Comparison of ENCODE assay signal across 1 cellular context in the genomic region with DNA sequence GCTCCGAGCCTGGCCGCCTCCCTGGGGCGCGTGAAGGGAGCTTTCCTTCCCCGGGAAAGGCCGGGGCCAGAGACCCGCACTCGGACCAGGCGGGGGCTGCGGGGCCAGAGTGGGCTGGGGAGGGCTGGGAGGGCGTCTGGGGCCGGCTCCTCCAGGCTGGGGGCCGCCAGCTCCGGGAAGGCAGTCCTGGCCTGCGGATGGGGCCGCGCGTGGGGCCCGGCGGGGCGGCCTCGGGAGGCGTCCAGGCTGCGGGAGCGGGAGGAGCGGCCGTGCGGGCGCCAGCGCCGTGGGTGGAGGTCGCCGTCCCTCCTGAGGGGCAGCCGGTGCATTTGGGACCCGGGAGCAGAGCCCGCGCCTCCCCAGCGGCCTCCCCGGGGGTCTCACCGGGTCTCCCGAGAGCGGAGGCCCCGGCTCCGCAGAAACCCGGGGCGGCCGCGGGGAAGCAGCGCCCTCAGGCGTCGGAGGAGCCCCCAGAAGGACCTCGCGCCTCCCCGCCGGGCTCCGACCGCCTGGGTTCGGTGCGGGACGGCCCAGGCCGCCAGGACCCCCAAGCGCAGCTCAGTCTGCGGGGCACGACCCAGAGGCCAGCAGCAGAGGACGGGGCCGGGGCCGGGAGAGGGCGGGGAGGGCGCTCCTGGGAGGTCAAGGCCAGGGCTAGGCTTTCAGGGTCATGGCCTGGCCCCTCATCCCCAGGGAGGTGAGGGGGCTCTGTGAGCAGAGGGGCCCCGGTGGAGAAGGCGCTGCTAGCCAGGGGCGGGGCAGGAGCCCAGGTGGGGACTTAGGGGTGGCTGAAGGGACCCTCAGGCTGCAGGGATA.
TF ChIP-seq lines count a peak whose summit lies in the region.

No MANE protein-coding gene starts in this region.

TF ChIP-seq in GM12878, 131 proteins besides CTCF, POLR2A, EP300 and RAD21 (continued from another document):
- 0 out of 2 replicates have a peak, but pooled peaks have one; percentile 46 for TF ChIP-seq ZNF217 (IDR thresholded peaks at IDR 0.05)
- peak; percentile 53; the same call in 1 of the 2 replicates for TF ChIP-seq SMC3 (IDR thresholded peaks at IDR 0.05; ENCODE audit: borderline replicate concordance, low read length)
- TF ChIP-seq YY1 (IDR thresholded peaks at IDR 0.05; ENCODE audit: low read depth, low read length), result peak; percentile 75; the same call in 1 of the 2 replicates
- TF ChIP-seq ZZZ3 (IDR thresholded peaks at IDR 0.05; ENCODE audit: control insufficient read depth, insufficient read length, low read depth), result no peak
- no peak for TF ChIP-seq MYB (IDR thresholded peaks at IDR 0.05; ENCODE audit: borderline replicate concordance, low read depth, low read length)
- no peak for TF ChIP-seq NR2C2 (IDR thresholded peaks at IDR 0.05; ENCODE audit: borderline replicate concordance, control insufficient read depth, insufficient read length, low read depth)
- no peak for TF ChIP-seq NFYA (IDR thresholded peaks at IDR 0.05; ENCODE audit: borderline replicate concordance, low read depth, low read length)
- TF ChIP-seq PAX8 (IDR thresholded peaks at IDR 0.05), result no peak
- TF ChIP-seq, protein P1, sequence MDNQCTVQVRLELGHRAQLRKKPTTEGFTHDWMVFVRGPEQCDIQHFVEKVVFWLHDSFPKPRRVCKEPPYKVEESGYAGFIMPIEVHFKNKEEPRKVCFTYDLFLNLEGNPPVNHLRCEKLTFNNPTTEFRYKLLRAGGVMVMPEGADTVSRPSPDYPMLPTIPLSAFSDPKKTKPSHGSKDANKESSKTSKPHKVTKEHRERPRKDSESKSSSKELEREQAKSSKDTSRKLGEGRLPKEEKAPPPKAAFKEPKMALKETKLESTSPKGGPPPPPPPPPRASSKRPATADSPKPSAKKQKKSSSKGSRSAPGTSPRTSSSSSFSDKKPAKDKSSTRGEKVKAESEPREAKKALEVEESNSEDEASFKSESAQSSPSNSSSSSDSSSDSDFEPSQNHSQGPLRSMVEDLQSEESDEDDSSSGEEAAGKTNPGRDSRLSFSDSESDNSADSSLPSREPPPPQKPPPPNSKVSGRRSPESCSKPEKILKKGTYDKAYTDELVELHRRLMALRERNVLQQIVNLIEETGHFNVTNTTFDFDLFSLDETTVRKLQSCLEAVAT (IDR thresholded peaks at IDR 0.05), result no peak
- TF ChIP-seq GATAD2B (conservative IDR thresholded peaks at IDR 0.05; ENCODE audit: low read depth), result peak; percentile 98
- no peak for TF ChIP-seq ZBED1 (IDR thresholded peaks at IDR 0.05; ENCODE audit: borderline replicate concordance)
- peak; percentile 92 for TF ChIP-seq NR2F1 (conservative IDR thresholded peaks at IDR 0.05)
- TF ChIP-seq ZNF24 (IDR thresholded peaks at IDR 0.05), result peak; percentile 33; the same call in 1 of the 2 replicates
- no peak for TF ChIP-seq IRF4 (IDR thresholded peaks at IDR 0.05; ENCODE audit: low read depth, low read length)
- peak; percentile 95 for TF ChIP-seq SMARCA5 (IDR thresholded peaks at IDR 0.05)
- TF ChIP-seq NFXL1 (IDR thresholded peaks at IDR 0.05; ENCODE audit: borderline replicate concordance), result peak; percentile 49; the same call in 1 of the 2 replicates
- TF ChIP-seq IKZF1 (conservative IDR thresholded peaks at IDR 0.05), result peak; percentile 78; the same call in 1 of the 2 replicates
- no peak for TF ChIP-seq POLR2AphosphoS5 (IDR thresholded peaks at IDR 0.05; ENCODE audit: low read length)
- TF ChIP-seq, protein P2, sequence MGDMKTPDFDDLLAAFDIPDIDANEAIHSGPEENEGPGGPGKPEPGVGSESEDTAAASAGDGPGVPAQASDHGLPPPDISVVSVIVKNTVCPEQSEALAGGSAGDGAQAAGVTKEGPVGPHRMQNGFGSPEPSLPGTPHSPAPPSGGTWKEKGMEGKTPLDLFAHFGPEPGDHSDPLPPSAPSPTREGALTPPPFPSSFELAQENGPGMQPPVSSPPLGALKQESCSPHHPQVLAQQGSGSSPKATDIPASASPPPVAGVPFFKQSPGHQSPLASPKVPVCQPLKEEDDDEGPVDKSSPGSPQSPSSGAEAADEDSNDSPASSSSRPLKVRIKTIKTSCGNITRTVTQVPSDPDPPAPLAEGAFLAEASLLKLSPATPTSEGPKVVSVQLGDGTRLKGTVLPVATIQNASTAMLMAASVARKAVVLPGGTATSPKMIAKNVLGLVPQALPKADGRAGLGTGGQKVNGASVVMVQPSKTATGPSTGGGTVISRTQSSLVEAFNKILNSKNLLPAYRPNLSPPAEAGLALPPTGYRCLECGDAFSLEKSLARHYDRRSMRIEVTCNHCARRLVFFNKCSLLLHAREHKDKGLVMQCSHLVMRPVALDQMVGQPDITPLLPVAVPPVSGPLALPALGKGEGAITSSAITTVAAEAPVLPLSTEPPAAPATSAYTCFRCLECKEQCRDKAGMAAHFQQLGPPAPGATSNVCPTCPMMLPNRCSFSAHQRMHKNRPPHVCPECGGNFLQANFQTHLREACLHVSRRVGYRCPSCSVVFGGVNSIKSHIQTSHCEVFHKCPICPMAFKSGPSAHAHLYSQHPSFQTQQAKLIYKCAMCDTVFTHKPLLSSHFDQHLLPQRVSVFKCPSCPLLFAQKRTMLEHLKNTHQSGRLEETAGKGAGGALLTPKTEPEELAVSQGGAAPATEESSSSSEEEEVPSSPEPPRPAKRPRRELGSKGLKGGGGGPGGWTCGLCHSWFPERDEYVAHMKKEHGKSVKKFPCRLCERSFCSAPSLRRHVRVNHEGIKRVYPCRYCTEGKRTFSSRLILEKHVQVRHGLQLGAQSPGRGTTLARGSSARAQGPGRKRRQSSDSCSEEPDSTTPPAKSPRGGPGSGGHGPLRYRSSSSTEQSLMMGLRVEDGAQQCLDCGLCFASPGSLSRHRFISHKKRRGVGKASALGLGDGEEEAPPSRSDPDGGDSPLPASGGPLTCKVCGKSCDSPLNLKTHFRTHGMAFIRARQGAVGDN (IDR thresholded peaks at IDR 0.05), result peak; percentile 43; the same call in 1 of the 2 replicates
- TF ChIP-seq MEF2B (IDR thresholded peaks at IDR 0.05; ENCODE audit: partially characterized antibody, poor library complexity, severe bottlenecking), result no peak
- no peak for TF ChIP-seq JUND (IDR thresholded peaks at IDR 0.05; ENCODE audit: low read depth, low read length)
- TF ChIP-seq HDGF (IDR thresholded peaks at IDR 0.05), result no peak
- TF ChIP-seq CREM (IDR thresholded peaks at IDR 0.05; ENCODE audit: low read depth), result no peak
- TF ChIP-seq CEBPB (IDR thresholded peaks at IDR 0.05; ENCODE audit: borderline replicate concordance in 1 of 2, low read depth in 2 of 2, low read length in 2 of 2), result no peak
- TF ChIP-seq DPF2 (IDR thresholded peaks at IDR 0.05), result peak; percentile 61; the same call in 1 of the 2 replicates
- TF ChIP-seq MXI1 (IDR thresholded peaks at IDR 0.05; ENCODE audit: low read depth, low read length), result no peak
- TF ChIP-seq, protein P3, sequence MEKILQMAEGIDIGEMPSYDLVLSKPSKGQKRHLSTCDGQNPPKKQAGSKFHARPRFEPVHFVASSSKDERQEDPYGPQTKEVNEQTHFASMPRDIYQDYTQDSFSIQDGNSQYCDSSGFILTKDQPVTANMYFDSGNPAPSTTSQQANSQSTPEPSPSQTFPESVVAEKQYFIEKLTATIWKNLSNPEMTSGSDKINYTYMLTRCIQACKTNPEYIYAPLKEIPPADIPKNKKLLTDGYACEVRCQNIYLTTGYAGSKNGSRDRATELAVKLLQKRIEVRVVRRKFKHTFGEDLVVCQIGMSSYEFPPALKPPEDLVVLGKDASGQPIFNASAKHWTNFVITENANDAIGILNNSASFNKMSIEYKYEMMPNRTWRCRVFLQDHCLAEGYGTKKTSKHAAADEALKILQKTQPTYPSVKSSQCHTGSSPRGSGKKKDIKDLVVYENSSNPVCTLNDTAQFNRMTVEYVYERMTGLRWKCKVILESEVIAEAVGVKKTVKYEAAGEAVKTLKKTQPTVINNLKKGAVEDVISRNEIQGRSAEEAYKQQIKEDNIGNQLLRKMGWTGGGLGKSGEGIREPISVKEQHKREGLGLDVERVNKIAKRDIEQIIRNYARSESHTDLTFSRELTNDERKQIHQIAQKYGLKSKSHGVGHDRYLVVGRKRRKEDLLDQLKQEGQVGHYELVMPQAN (conservative IDR thresholded peaks at IDR 0.05), result peak; percentile 77
- TF ChIP-seq, protein P4, sequence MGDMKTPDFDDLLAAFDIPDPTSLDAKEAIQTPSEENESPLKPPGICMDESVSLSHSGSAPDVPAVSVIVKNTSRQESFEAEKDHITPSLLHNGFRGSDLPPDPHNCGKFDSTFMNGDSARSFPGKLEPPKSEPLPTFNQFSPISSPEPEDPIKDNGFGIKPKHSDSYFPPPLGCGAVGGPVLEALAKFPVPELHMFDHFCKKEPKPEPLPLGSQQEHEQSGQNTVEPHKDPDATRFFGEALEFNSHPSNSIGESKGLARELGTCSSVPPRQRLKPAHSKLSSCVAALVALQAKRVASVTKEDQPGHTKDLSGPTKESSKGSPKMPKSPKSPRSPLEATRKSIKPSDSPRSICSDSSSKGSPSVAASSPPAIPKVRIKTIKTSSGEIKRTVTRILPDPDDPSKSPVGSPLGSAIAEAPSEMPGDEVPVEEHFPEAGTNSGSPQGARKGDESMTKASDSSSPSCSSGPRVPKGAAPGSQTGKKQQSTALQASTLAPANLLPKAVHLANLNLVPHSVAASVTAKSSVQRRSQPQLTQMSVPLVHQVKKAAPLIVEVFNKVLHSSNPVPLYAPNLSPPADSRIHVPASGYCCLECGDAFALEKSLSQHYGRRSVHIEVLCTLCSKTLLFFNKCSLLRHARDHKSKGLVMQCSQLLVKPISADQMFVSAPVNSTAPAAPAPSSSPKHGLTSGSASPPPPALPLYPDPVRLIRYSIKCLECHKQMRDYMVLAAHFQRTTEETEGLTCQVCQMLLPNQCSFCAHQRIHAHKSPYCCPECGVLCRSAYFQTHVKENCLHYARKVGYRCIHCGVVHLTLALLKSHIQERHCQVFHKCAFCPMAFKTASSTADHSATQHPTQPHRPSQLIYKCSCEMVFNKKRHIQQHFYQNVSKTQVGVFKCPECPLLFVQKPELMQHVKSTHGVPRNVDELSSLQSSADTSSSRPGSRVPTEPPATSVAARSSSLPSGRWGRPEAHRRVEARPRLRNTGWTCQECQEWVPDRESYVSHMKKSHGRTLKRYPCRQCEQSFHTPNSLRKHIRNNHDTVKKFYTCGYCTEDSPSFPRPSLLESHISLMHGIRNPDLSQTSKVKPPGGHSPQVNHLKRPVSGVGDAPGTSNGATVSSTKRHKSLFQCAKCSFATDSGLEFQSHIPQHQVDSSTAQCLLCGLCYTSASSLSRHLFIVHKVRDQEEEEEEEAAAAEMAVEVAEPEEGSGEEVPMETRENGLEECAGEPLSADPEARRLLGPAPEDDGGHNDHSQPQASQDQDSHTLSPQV (IDR thresholded peaks at IDR 0.05), result 0 out of 2 replicates have a peak, but pooled peaks have one; percentile 51
- no peak for TF ChIP-seq ZNF274 (IDR thresholded peaks at IDR 0.05; ENCODE audit: insufficient read depth, insufficient read length)
- 0 out of 2 replicates have a peak, but pooled peaks have one; percentile 56 for TF ChIP-seq ZSCAN29 (IDR thresholded peaks at IDR 0.05)
- no peak for TF ChIP-seq POU2F2 (IDR thresholded peaks at IDR 0.05; ENCODE audit: borderline replicate concordance, low read depth, low read length)
- TF ChIP-seq SP1 (IDR thresholded peaks at IDR 0.05; ENCODE audit: low read depth, low read length), result no peak
- peak; percentile 65; the same call in 1 of the 2 replicates for TF ChIP-seq BACH1 (IDR thresholded peaks at IDR 0.05; ENCODE audit: borderline replicate concordance)
TF ChIP-seq in GM12878: peak in this region for 18.
